8 cellular contexts compared by ENCODE assay signal in the genomic region with DNA sequence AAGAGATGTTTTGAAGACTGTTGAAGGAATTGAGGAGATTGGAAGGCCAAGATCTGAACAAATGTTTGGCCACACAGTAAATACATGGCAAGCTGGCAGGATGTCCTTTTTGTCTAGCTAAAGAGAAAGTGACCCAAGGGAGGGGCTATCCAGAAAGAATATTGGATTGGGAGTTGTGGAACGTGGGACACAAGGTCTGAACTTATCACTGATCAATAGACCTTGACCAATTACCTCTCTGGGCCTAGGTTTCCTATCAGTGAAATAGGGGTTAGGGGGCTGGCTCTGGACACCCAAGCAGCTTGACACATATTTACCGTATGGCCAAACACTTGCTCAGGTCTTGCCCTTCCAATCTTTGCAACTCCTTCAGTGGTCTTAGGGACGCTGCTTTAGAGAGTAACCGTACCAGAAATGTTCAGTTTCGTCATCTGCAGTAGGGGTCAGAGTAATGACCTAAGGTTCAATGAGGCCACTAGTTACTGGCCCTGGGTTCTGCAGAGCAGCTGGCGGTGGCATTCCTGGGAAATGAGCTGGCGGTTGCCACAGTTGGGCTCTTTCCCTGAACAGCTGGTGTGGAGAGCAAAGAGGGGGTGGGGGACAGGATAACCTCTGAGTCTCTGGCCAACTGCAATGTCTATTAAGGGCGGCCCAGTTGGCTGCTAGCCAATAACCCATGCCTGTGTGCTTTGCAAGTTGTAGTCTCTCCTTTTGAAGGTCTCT. TPM values are rescaled to one million over a fixed set of nuclear protein-coding genes. Genes with fewer than 3 reads are reported as not detected.
A peak's percentile ranks its signal among the peaks of the same experiment; 100 is the strongest.
DNase-seq lines count a peak whose midpoint lies in the region; ATAC-seq and TF ChIP-seq lines count a peak whose summit lies in the region.

No MANE protein-coding gene starts in this region.

- no peaks in the 10 kb centered on the region for H3K9me3 Mint-ChIP-seq in T-helper 2 cell treated with Interferon-gamma antibody and Interleukin-4, amounts not matched to agents 5 μg/mL and 100 μg/mL, for 36 hours

- H3K9me3 ChIP-seq in tibial artery, result no peaks in the 10 kb centered on the region
- no peaks in the 10 kb centered on the region for H3K9me3 ChIP-seq in MM.1S (replicated peaks; ENCODE audit: insufficient read depth, low read length)

- TF ChIP-seq RAD21 in Ishikawa (IDR thresholded peaks at IDR 0.05; ENCODE audit: low read depth), result 0 out of 2 replicates have a peak, but pooled peaks have one; percentile 20

- no peaks in the 10 kb centered on the region for H3K9me2 ChIP-seq in MM.1S (replicated peaks; ENCODE audit: insufficient read depth, low read length)

- peak; percentile 94 for ATAC-seq in left ventricle myocardium superior

- no peak overlapping the region for H3K27ac Mint-ChIP-seq in T-helper 2 cell treated with Interferon-gamma antibody and Interleukin-4, amounts not matched to agents 5 μg/mL and 100 μg/mL, for 36 hours

- no peaks in the 10 kb centered on the region for H4K20me1 ChIP-seq in MM.1S (ENCODE audit: insufficient read depth, low read length)

- no peak; the same call in 1 of the 2 replicates for TF ChIP-seq EP300 in Ishikawa (IDR thresholded peaks at IDR 0.05; ENCODE audit: borderline replicate concordance)

- H3K27me3 ChIP-seq in tibial artery (no peaks in the 10 kb centered on the region), MM.1S (replicated peaks; ENCODE audit: insufficient read depth, low read length) (no peaks in the 10 kb centered on the region)

- H3K4me1 ChIP-seq in tibial artery (peaks cover 0 to 17% (median 9%) of the 10 kb centered on the region in 4 donors), MM.1S (ENCODE audit: low read length) (0 out of 2 replicates have a peak, but pooled peaks cover 5% of the 10 kb centered on the region)

- H3K4me1 Mint-ChIP-seq in T-helper 2 cell treated with Interferon-gamma antibody and Interleukin-4, amounts not matched to agents 5 μg/mL and 100 μg/mL, for 36 hours (ENCODE audit: low read depth), result no peaks in the 10 kb centered on the region

- H3K4me2 ChIP-seq in MM.1S (ENCODE audit: low read depth, low read length), result no peak overlapping the region

- no peak overlapping the region for H3K4me3 Mint-ChIP-seq in T-helper 2 cell treated with Interferon-gamma antibody and Interleukin-4, amounts not matched to agents 5 μg/mL and 100 μg/mL, for 36 hours

- DNase-seq in SW 1271 (lab: John Stamatoyannopoulos, UW) (peak; percentile 31 to 75), left ventricle myocardium superior (peak; percentile 84), tibial artery (peak; percentile 24 to 71), MM.1S (no peak), amniotic stem cell (lab: John Stamatoyannopoulos, UW) (no peak), activated gamma-delta T cell treated with Interleukin-2 at 50 U/mL for 16 hours (no peak)
- DNase-seq in T-helper 2 cell treated with Interferon-gamma antibody and Interleukin-4, amounts not matched to agents 5 μg/mL and 100 μg/mL, for 36 hours (ENCODE audit: low spot score), result no peak

- no peak overlapping the region for H2AFZ ChIP-seq in MM.1S (ENCODE audit: low read length)

- H3K9ac ChIP-seq in MM.1S (ENCODE audit: low read length), result no peak overlapping the region

- intact Hi-C loops in left ventricle myocardium superior (cut with micrococcal nuclease) (no loop called here), tibial artery (cut with DNase I; ENCODE audit: low total_unique reads) (no loop called here)

- H3K27ac ChIP-seq in tibial artery (no peak overlapping the region), MM.1S (ENCODE audit: low read length) (no peak overlapping the region)

- H3K27me3 Mint-ChIP-seq in T-helper 2 cell treated with Interferon-gamma antibody and Interleukin-4, amounts not matched to agents 5 μg/mL and 100 μg/mL, for 36 hours (ENCODE audit: low read depth), result peaks cover 18% of the 10 kb centered on the region

- H3K36me3 Mint-ChIP-seq in T-helper 2 cell treated with Interferon-gamma antibody and Interleukin-4, amounts not matched to agents 5 μg/mL and 100 μg/mL, for 36 hours (ENCODE audit: low read depth), result no peaks in the 10 kb centered on the region

- no peaks in the 10 kb centered on the region for H3F3A ChIP-seq in MM.1S (ENCODE audit: insufficient read depth, low read length)

- TF ChIP-seq CTCF in tibial artery (IDR thresholded peaks at IDR 0.05) (no peak), MM.1S (IDR thresholded peaks at IDR 0.05; ENCODE audit: low read length) (no peak)

- H3K4me3 ChIP-seq in tibial artery (no peak overlapping the region), MM.1S (ENCODE audit: low read length) (no peak overlapping the region)

- H3K36me3 ChIP-seq in tibial artery (no peaks in the 10 kb centered on the region), MM.1S (replicated peaks; ENCODE audit: insufficient read depth, low read length) (no peaks in the 10 kb centered on the region)

- no peaks in the 10 kb centered on the region for H3K79me2 ChIP-seq in MM.1S (ENCODE audit: low read length)

TF ChIP-seq in Ishikawa, 13 proteins besides CTCF, POLR2A, EP300 and RAD21:
- TF ChIP-seq CEBPB (IDR thresholded peaks at IDR 0.05), result peak; percentile 54; the same call in 1 of the 2 replicates
- TF ChIP-seq CREB1 (IDR thresholded peaks at IDR 0.05; ENCODE audit: low read depth), result no peak
- no peak for TF ChIP-seq TAF1 (IDR thresholded peaks at IDR 0.05; ENCODE audit: low read depth)
- no peak for TF ChIP-seq EGR1 (IDR thresholded peaks at IDR 0.05)
- peak; percentile 93 for TF ChIP-seq TCF12 (IDR thresholded peaks at IDR 0.05; ENCODE audit: low read depth)
- no peak for TF ChIP-seq YY1 (IDR thresholded peaks at IDR 0.05; ENCODE audit: low read depth)
- TF ChIP-seq, protein P1, sequence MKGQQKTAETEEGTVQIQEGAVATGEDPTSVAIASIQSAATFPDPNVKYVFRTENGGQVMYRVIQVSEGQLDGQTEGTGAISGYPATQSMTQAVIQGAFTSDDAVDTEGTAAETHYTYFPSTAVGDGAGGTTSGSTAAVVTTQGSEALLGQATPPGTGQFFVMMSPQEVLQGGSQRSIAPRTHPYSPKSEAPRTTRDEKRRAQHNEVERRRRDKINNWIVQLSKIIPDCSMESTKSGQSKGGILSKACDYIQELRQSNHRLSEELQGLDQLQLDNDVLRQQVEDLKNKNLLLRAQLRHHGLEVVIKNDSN (IDR thresholded peaks at IDR 0.05), result no peak
- TF ChIP-seq, protein P2, sequence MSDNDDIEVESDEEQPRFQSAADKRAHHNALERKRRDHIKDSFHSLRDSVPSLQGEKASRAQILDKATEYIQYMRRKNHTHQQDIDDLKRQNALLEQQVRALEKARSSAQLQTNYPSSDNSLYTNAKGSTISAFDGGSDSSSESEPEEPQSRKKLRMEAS (IDR thresholded peaks at IDR 0.05), result peak; percentile 43; the same call in 1 of the 2 replicates
- TF ChIP-seq, protein P3, sequence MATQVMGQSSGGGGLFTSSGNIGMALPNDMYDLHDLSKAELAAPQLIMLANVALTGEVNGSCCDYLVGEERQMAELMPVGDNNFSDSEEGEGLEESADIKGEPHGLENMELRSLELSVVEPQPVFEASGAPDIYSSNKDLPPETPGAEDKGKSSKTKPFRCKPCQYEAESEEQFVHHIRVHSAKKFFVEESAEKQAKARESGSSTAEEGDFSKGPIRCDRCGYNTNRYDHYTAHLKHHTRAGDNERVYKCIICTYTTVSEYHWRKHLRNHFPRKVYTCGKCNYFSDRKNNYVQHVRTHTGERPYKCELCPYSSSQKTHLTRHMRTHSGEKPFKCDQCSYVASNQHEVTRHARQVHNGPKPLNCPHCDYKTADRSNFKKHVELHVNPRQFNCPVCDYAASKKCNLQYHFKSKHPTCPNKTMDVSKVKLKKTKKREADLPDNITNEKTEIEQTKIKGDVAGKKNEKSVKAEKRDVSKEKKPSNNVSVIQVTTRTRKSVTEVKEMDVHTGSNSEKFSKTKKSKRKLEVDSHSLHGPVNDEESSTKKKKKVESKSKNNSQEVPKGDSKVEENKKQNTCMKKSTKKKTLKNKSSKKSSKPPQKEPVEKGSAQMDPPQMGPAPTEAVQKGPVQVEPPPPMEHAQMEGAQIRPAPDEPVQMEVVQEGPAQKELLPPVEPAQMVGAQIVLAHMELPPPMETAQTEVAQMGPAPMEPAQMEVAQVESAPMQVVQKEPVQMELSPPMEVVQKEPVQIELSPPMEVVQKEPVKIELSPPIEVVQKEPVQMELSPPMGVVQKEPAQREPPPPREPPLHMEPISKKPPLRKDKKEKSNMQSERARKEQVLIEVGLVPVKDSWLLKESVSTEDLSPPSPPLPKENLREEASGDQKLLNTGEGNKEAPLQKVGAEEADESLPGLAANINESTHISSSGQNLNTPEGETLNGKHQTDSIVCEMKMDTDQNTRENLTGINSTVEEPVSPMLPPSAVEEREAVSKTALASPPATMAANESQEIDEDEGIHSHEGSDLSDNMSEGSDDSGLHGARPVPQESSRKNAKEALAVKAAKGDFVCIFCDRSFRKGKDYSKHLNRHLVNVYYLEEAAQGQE (IDR thresholded peaks at IDR 0.05; ENCODE audit: low read depth), result no peak
- TF ChIP-seq ZBTB7A (IDR thresholded peaks at IDR 0.05; ENCODE audit: low read depth), result 0 out of 2 replicates have a peak, but pooled peaks have one; percentile 47
- TF ChIP-seq TEAD4 (IDR thresholded peaks at IDR 0.05), result peak; percentile 96
- no peak for TF ChIP-seq FOXM1 (IDR thresholded peaks at IDR 0.05; ENCODE audit: borderline replicate concordance, low read depth)
- TF ChIP-seq NFIC (IDR thresholded peaks at IDR 0.05), result peak; percentile 93

RNA-seq across cellular contexts. Expression of gene CALM2, which starts 48.9 kb away (rescaled TPM):
- total RNA-seq in left ventricle myocardium superior, result 424 TPM

Comparison
In these comparisons a context has a peak if more than half of its experiments do, and no peak if none do; other contexts are left out.
1. DNase-seq: peak in SW 1271 (2 of 2), left ventricle myocardium superior (single experiment) and tibial artery (2 of 2); none in MM.1S (single experiment), amniotic stem cell (single experiment), activated gamma-delta T cell treated with Interleukin-2 at 50 U/mL for 16 hours (single experiment) and T-helper 2 cell treated with Interferon-gamma antibody and Interleukin-4, amounts not matched to agents 5 μg/mL and 100 μg/mL, for 36 hours (single experiment).